ENCODE assay signal across 16 cellular contexts in the genomic region with DNA sequence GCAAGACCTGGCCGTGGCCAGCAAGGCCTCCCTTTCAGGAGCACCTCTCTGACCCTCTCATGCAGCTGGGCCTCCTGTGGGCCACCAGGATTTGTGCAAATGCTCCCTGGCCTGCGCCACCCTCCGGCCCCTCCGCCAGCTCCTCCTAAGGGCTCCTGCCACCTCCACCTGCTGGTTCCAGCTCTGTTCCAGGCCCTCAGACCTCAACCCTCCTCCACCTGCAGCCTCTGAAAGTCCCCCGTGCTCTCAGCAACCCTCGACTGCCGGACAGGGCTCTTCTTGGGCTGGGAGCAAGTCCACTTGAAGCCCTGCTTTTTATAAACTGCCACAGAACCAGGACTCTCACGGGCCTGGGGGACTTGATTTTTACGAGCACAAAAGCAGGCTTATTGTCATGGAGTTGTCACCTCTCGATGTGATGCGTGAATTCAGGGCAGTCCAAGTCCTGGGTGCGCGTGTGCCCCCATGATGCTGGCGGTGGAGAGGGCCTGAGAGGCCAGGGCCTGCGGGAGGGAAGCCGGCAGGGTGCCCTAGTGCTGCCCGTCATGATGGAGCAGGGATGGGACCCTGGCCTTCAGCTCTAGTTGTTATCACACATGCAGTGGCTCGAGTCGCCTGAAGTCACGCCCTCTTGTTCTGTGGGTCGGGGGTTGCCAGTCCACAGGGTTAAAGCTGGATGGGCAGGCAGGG. TPM values are rescaled to one million over a fixed set of nuclear protein-coding genes. Genes with fewer than 3 reads are reported as not detected.
DNase-seq lines count a peak whose midpoint lies in the region; ATAC-seq and TF ChIP-seq lines count a peak whose summit lies in the region.
"Had no signal": no experiment of that assay in that cellular context is flagged by ENCODE, and none has a peak within 500 bp of the region (broad histone marks: within the 10 kb centered on the region; RNA-seq: fewer than 3 reads in every experiment).

No MANE protein-coding gene starts in this region.

- ATAC-seq in RWPE2 (ENCODE audit: low read depth) (no peak), HG02973 (IDR thresholded peaks at IDR 0.05; ENCODE audit: unreplicated experiment) (no peak)
- ATAC-seq in effector memory CD8-positive, alpha-beta T cell (replicated peaks): no peak
- ATAC-seq: naive thymus-derived CD8-positive, alpha-beta T cell had no signal

- H3K4me3 ChIP-seq in RWPE2 (ENCODE audit: severe bottlenecking): no peak overlapping the region
- H3K4me3 ChIP-seq: stomach, uterus had no signal

- DNase-seq in activated CD4-positive, alpha-beta T cell treated with anti-CD3 and anti-CD28 coated beads, Interleukin-2, amount 50 U/mL, for 1 hour: peak; percentile 5
- DNase-seq in activated CD4-positive, alpha-beta T cell treated with anti-CD3 and anti-CD28 coated beads, Interleukin-2, amount 50 U/mL, for 4 hours: no peak
- peak; percentile 66 for DNase-seq in RWPE2 (ENCODE audit: low spot score)
- DNase-seq in effector memory CD8-positive, alpha-beta T cell: no peak
- DNase-seq in pons (ENCODE audit: low spot score): peak; percentile 42
- DNase-seq in A172 (ENCODE audit: low spot score): no peak
- no peak for DNase-seq in mucosa of gallbladder (ENCODE audit: low spot score)
- DNase-seq: activated CD4-positive, alpha-beta memory T cell treated with anti-CD3 and anti-CD28 coated beads, Interleukin-2, amount 10 ng/mL, durations not matched to agents 7 days and 5 days; NCI-H1417; NCI-H526 treated with DMSO at 0.1 percent for 48 hours; OCI-M1; stomach; uterus had no signal

- no peaks in the 10 kb centered on the region for H3K27me3 ChIP-seq in RWPE2 (ENCODE audit: insufficient read depth, poor library complexity, severe bottlenecking)
- H3K27me3 ChIP-seq: stomach, uterus had no signal

- H3K36me3 Mint-ChIP-seq in effector memory CD8-positive, alpha-beta T cell (ENCODE audit: insufficient read depth): peaks cover 92% of the 10 kb centered on the region

- H3K9me3 Mint-ChIP-seq in effector memory CD8-positive, alpha-beta T cell: no peaks in the 10 kb centered on the region
- H3K9me3 Mint-ChIP-seq: activated CD4-positive, alpha-beta memory T cell treated with anti-CD3 and anti-CD28 coated beads, Interleukin-2, amount 10 ng/mL, durations not matched to agents 7 days and 5 days; naive thymus-derived CD8-positive, alpha-beta T cell had no signal

- no peaks in the 10 kb centered on the region for H3K4me1 ChIP-seq in RWPE2 (ENCODE audit: insufficient read depth, poor library complexity, severe bottlenecking)
- H3K4me1 ChIP-seq: parathyroid adenoma, uterus had no signal

- peaks cover 0 to 5% of the 10 kb centered on the region in 2 donors for H3K4me1 Mint-ChIP-seq in effector memory CD8-positive, alpha-beta T cell (ENCODE audit: low read depth in 2 of 2)
- H3K4me1 Mint-ChIP-seq: activated CD4-positive, alpha-beta memory T cell treated with anti-CD3 and anti-CD28 coated beads, Interleukin-2, amount 10 ng/mL, durations not matched to agents 7 days and 5 days; naive thymus-derived CD8-positive, alpha-beta T cell had no signal

- H3K4me3 Mint-ChIP-seq in effector memory CD8-positive, alpha-beta T cell: no peak overlapping the region
- H3K4me3 Mint-ChIP-seq: activated CD4-positive, alpha-beta memory T cell treated with anti-CD3 and anti-CD28 coated beads, Interleukin-2, amount 10 ng/mL, durations not matched to agents 7 days and 5 days; naive thymus-derived CD8-positive, alpha-beta T cell had no signal

- H3K27ac ChIP-seq in RWPE2 (ENCODE audit: poor library complexity, severe bottlenecking): no peak overlapping the region
- H3K27ac ChIP-seq: parathyroid adenoma, stomach, uterus had no signal

- H3K36me3 ChIP-seq in RWPE2 (ENCODE audit: low read depth): no peaks in the 10 kb centered on the region
- H3K36me3 ChIP-seq: uterus had no signal

- no peaks in the 10 kb centered on the region for H3K9me3 ChIP-seq in RWPE2 (ENCODE audit: severe bottlenecking)
- H3K9me3 ChIP-seq: stomach, uterus had no signal

- H3K27me3 Mint-ChIP-seq in effector memory CD8-positive, alpha-beta T cell: peaks cover 0 to 11% of the 10 kb centered on the region in 2 donors
- H3K27me3 Mint-ChIP-seq: activated CD4-positive, alpha-beta memory T cell treated with anti-CD3 and anti-CD28 coated beads, Interleukin-2, amount 10 ng/mL, durations not matched to agents 7 days and 5 days had no signal

- peak overlapping the region; percentile 22 to 92 for H3K27ac Mint-ChIP-seq in effector memory CD8-positive, alpha-beta T cell
- H3K27ac Mint-ChIP-seq: activated CD4-positive, alpha-beta memory T cell treated with anti-CD3 and anti-CD28 coated beads, Interleukin-2, amount 10 ng/mL, durations not matched to agents 7 days and 5 days had no signal

- TF ChIP-seq CTCF in RWPE2 (IDR thresholded peaks at IDR 0.05; ENCODE audit: poor library complexity, severe bottlenecking): no peak

RNA-seq across cellular contexts. Expression of gene TEDC1, which starts 9.1 kb away (rescaled TPM):
- total RNA-seq in A172 (2014; rRNA removed; shearing (Covaris generic)): 14.1 and 21.9 TPM in 2 replicates
- total RNA-seq in mucosa of gallbladder: 10.8 TPM

RNA-seq across cellular contexts. Expression of gene CRIP1, which starts 13.5 kb away (rescaled TPM):
- 1.5 TPM in 1 of 2 replicates, not detected in the other for total RNA-seq in A172 (2014; rRNA removed; shearing (Covaris generic))
- total RNA-seq in mucosa of gallbladder: 35.7 TPM

RNA-seq across cellular contexts. Expression of gene CRIP2, which starts 25.6 kb away (rescaled TPM):
- total RNA-seq in A172 (2014; rRNA removed; shearing (Covaris generic)): 195 and 204 TPM in 2 replicates
- 130 TPM for total RNA-seq in mucosa of gallbladder

RNA-seq across cellular contexts. Expression of gene TMEM121, which starts 26.2 kb away (rescaled TPM):
- 9.2 and 11.3 TPM in 2 replicates for total RNA-seq in A172 (2014; rRNA removed; shearing (Covaris generic))
- 3.7 TPM for total RNA-seq in mucosa of gallbladder

Comparison
In these comparisons a context has a peak if more than half of its experiments do, and no peak if none do; other contexts are left out.
1. DNase-seq: peak in activated CD4-positive, alpha-beta T cell treated with anti-CD3 and anti-CD28 coated beads, Interleukin-2, amount 50 U/mL, for 1 hour (single experiment), RWPE2 (single experiment) and pons (single experiment); none in activated CD4-positive, alpha-beta T cell treated with anti-CD3 and anti-CD28 coated beads, Interleukin-2, amount 50 U/mL, for 4 hours (0 of 2), effector memory CD8-positive, alpha-beta T cell (0 of 3), A172 (single experiment) and mucosa of gallbladder (single experiment).
2. RNA of gene CRIP1, which starts 13.5 kb away (total RNA-seq): 35.7 TPM in mucosa of gallbladder (single experiment); 1.5 TPM in A172; every median in the first group is over 10 times any median in the second.